Comparison of ENCODE assay signal across 9 cellular contexts in genomic region chr1:163202833-163203451, GRCh38. TPM values are rescaled to one million over a fixed set of nuclear protein-coding genes. Genes with fewer than 3 reads are reported as not detected.
A peak's percentile ranks its signal among the peaks of the same experiment; 100 is the strongest.
DNase-seq lines count a peak whose midpoint lies in the region; ATAC-seq and TF ChIP-seq lines count a peak whose summit lies in the region.
"Had no signal": no experiment of that assay in that cellular context is flagged by ENCODE, and none has a peak within 500 bp of the region (broad histone marks: within the 10 kb centered on the region; RNA-seq: fewer than 3 reads in every experiment).

Gene RGS5 (minus strand): TSS chr1:163202916. CDS start chr1:163202835, 81 bp downstream.

- H3K4me1 ChIP-seq in A673 (ENCODE audit: insufficient read depth, low read length, poor library complexity, severe bottlenecking): no peaks in the 10 kb centered on the region
- peaks cover 0 to 20% (median 0%) of the 10 kb centered on the region in 9 donors for H3K4me1 ChIP-seq in heart right ventricle

- DNase-seq in A673 (ENCODE audit: low spot score) (peak; percentile 55), heart right ventricle (peak; percentile 9 to 18), occipital lobe (lab: John Stamatoyannopoulos, UW) (no peak), WERI-Rb-1 (no peak), NCI-H446 (lab: John Stamatoyannopoulos, UW) (no peak)
- DNase-seq: hippocampal formation had no signal

- ATAC-seq in heart right ventricle (peak; percentile 62 to 93 (median 85)), HG03565 (IDR thresholded peaks at IDR 0.05; ENCODE audit: unreplicated experiment) (no peak), GM21515 (IDR thresholded peaks at IDR 0.05; ENCODE audit: unreplicated experiment) (no peak)

- intact Hi-C loops in A673 (cut with micrococcal nuclease; ENCODE audit: unreplicated experiment) (no loop called here), heart right ventricle (cut with DNase I) (loop anchor here in 2 of 10 donors (10.0 kb wide), 1 partner anchor 102 kb away; no protein-coding TSS in a partner anchor)

- H3K27me3 ChIP-seq in A673 (replicated peaks; ENCODE audit: insufficient read depth, low read depth, low read length, poor library complexity): no peaks in the 10 kb centered on the region
- H3K27me3 ChIP-seq in heart right ventricle: no peaks in the 10 kb centered on the region
- no peaks in the 10 kb centered on the region for H3K27me3 ChIP-seq in WERI-Rb-1 (ENCODE audit: insufficient read depth, low read depth, severe bottlenecking)

- WGBS in adipose tissue, 3 donors: 57 to 64% (median 60%) methylated on average over 4 of the region's 4 CpGs
- 35 to 48% methylated on average over 4 of the region's 4 CpGs for WGBS in heart right ventricle, 2 donors

- no TSS peak for BruUV-seq in A673 (replicated peaks; lab: Mats Ljungman, UMichigan)

- TF ChIP-seq CTCF in A673 (conservative IDR thresholded peaks at IDR 0.05; ENCODE audit: low read depth, low read length) (no peak), heart right ventricle (IDR thresholded peaks at IDR 0.05) (no peak), WERI-Rb-1 (IDR thresholded peaks at IDR 0.05; ENCODE audit: low read depth, low read length) (no peak)

- H3K27ac ChIP-seq in A673 (ENCODE audit: low read depth, low read length, poor library complexity, severe bottlenecking) (no peak within 1 kb of the TSS), adipose tissue (ENCODE audit: low read depth, low read length) (no peak within 1 kb of the TSS), heart right ventricle (peak within 1 kb of the TSS in 5 of 10 donors; percentile 26 to 57 (median 33)), WERI-Rb-1 (no peak within 1 kb of the TSS)

- H3K9me3 ChIP-seq in A673 (ENCODE audit: low read depth, low read length, poor library complexity, severe bottlenecking): no peaks in the 10 kb centered on the region
- H3K9me3 ChIP-seq in heart right ventricle: no peaks in the 10 kb centered on the region
- H3K9me3 ChIP-seq in WERI-Rb-1 (ENCODE audit: severe bottlenecking): no peaks in the 10 kb centered on the region

- POLR2A ChIA-PET in A673 (lab: Charles Lee; ENCODE audit: low non-redundant PET): no interaction called here

- H3K36me3 ChIP-seq in A673 (ENCODE audit: insufficient read depth, low read length, poor library complexity, severe bottlenecking) (no peaks in the 10 kb centered on the region), heart right ventricle (no peaks in the 10 kb centered on the region), WERI-Rb-1 (no peaks in the 10 kb centered on the region)

- CTCF ChIA-PET in A673 (lab: Charles Lee): no interaction called here

- H3K4me3 ChIP-seq in A673 (ENCODE audit: low read depth, low read length, poor library complexity, severe bottlenecking) (no peak within 1 kb of the TSS), heart right ventricle (peak within 1 kb of the TSS in 9 of 10 donors; percentile 18 to 53 (median 36)), WERI-Rb-1 (ENCODE audit: low read depth, low read length) (no peak within 1 kb of the TSS)

RNA-seq across cellular contexts. Expression of gene RGS5, which starts in this region (rescaled TPM):
- total RNA-seq in A673 (2021) (4.7 and 6.3 TPM in 2 replicates), heart right ventricle (100 to 1,000 TPM; 120 to 393 (median 207) TPM), occipital lobe (15.8 TPM)
- polyA plus RNA-seq in adipose tissue (10 to 100 TPM; 13.7 to 71.5 (median 52.3) TPM), heart right ventricle (100 to 1,000 TPM in 1 of 2 donors, 10 to 100 TPM in 1; 83.9 to 130 TPM)

Comparison
In these comparisons a context has a peak if more than half of its experiments do, and no peak if none do; other contexts are left out.
1. DNase-seq: peak in A673 (single experiment) and heart right ventricle (2 of 2); none in occipital lobe (single experiment), WERI-Rb-1 (single experiment) and NCI-H446 (0 of 2).
2. H3K4me3 ChIP-seq: peak in heart right ventricle (9 of 10); none in A673 (single experiment) and WERI-Rb-1 (single experiment).
3. ATAC-seq: peak in heart right ventricle (8 of 8); none in HG03565 (single experiment) and GM21515 (single experiment).